ENCODE assay signal across 9 cellular contexts in genomic region chr3:102129774-102130608, GRCh38.
A peak's percentile ranks its signal among the peaks of the same experiment; 100 is the strongest.
DNase-seq lines count a peak whose midpoint lies in the region; TF ChIP-seq lines count a peak whose summit lies in the region.
"Had no signal": no experiment of that assay in that cellular context is flagged by ENCODE, and none has a peak within 500 bp of the region (broad histone marks: within the 10 kb centered on the region; RNA-seq: fewer than 3 reads in every experiment).

No MANE protein-coding gene starts in this region.

- DNase-seq in CD1c-positive myeloid dendritic cell (ENCODE audit: extremely low spot score) (peak; percentile 54), MG63 (peak; percentile 49), dorsolateral prefrontal cortex (peak in 1 of 10 donors; percentile 45), osteoblast (ENCODE audit: insufficient read length, low spot score, missing footprints) (peak; percentile 82), NCI-H128 (lab: John Stamatoyannopoulos, UW; ENCODE audit: unreplicated experiment) (no peak), NCI-H526 treated with DMSO at 0.1 percent for 48 hours (lab: John Stamatoyannopoulos, UW) (no peak)
- DNase-seq in NK-92 treated with Interleukin-12 subunit alpha and Interleukin-12 subunit beta, amount 100 ng/mL, for 24 hours (lab: John Stamatoyannopoulos, UW), result no peak
- no peak for DNase-seq in stimulated activated CD4-positive, alpha-beta T cell treated with anti-CD3 and anti-CD28 coated beads, Interleukin-2, amount 100 ng/mL, for 48 hours

- no peaks in the 10 kb centered on the region for H4K20me1 ChIP-seq in osteoblast (ENCODE audit: insufficient read depth, low read length)

- no peaks in the 10 kb centered on the region for H3K79me2 ChIP-seq in osteoblast (ENCODE audit: insufficient read depth, low read length)

- H3K27me3 ChIP-seq in MG63 (no peaks in the 10 kb centered on the region), dorsolateral prefrontal cortex (no peaks in the 10 kb centered on the region), osteoblast (ENCODE audit: insufficient read depth, low read length) (no peaks in the 10 kb centered on the region)

- TF ChIP-seq CTCF in dorsolateral prefrontal cortex (IDR thresholded peaks at IDR 0.05 in 54 of 56, conservative IDR thresholded peaks at IDR 0.05 in 2 of 56; ENCODE audit: low read depth in 1 of 56, partially characterized antibody in 56 of 56) (no peak), osteoblast (IDR thresholded peaks at IDR 0.05; ENCODE audit: extremely low read depth, low read depth, low read length) (no peak)

- peaks cover 6% of the 10 kb centered on the region for H3K4me1 ChIP-seq in osteoblast (ENCODE audit: insufficient read depth, low read length)

- H3K36me3 ChIP-seq in MG63, result no peaks in the 10 kb centered on the region
- H3K36me3 ChIP-seq in osteoblast (ENCODE audit: insufficient read depth, low read length), result no peaks in the 10 kb centered on the region

- H3K9me3 ChIP-seq in MG63 (no peaks in the 10 kb centered on the region; the same call in 1 of the 2 replicates), osteoblast (ENCODE audit: low read depth, low read length) (no peaks in the 10 kb centered on the region)

- intact Hi-C loops in dorsolateral prefrontal cortex (cut with DNase I), result no loop called here

- H2AFZ ChIP-seq in osteoblast (ENCODE audit: low read length), result peak overlapping the region; percentile 52

- H3K27ac ChIP-seq in dorsolateral prefrontal cortex (peak overlapping the region in 49 of 59 donors; percentile 0 to 90 (median 60)), osteoblast (ENCODE audit: low read depth, low read length) (peak overlapping the region; percentile 59)
- H3K27ac ChIP-seq: SK-N-MC had no signal

- H3K4me2 ChIP-seq in osteoblast (ENCODE audit: insufficient read depth, low read length), result peak overlapping the region; percentile 42

- H3K4me3 ChIP-seq in MG63, result no peak overlapping the region
- H3K4me3 ChIP-seq in dorsolateral prefrontal cortex, result no peak overlapping the region
- H3K4me3 ChIP-seq in osteoblast (ENCODE audit: insufficient read depth, low read length), result no peak overlapping the region
- H3K4me3 ChIP-seq: SK-N-MC had no signal

Comparison
In these comparisons a context has a peak if more than half of its experiments do, and no peak if none do; other contexts are left out.
1. DNase-seq: peak in CD1c-positive myeloid dendritic cell (single experiment), MG63 (single experiment) and osteoblast (single experiment); none in NCI-H128 (single experiment), NCI-H526 treated with DMSO at 0.1 percent for 48 hours (single experiment), NK-92 treated with Interleukin-12 subunit alpha and Interleukin-12 subunit beta, amount 100 ng/mL, for 24 hours (single experiment) and stimulated activated CD4-positive, alpha-beta T cell treated with anti-CD3 and anti-CD28 coated beads, Interleukin-2, amount 100 ng/mL, for 48 hours (0 of 2).